1 cellular context compared by ENCODE assay signal in genomic region chr5:36870399-36871040, GRCh38.
TF ChIP-seq lines count a peak whose summit lies in the region.

No MANE protein-coding gene starts in this region.

TF ChIP-seq in K562, 482 proteins besides CTCF, POLR2A, EP300 and RAD21 (continued from another document and continues in another):
- TF ChIP-seq CHAMP1 (IDR thresholded peaks at IDR 0.05) (peak; percentile 97), GATA2 (CRISPR knock-in tag; IDR thresholded peaks at IDR 0.05) (no peak), ZNF644 (tag; IDR thresholded peaks at IDR 0.05; ENCODE audit: low read depth) (peak; percentile 66; the same call in 1 of the 2 replicates), ZNF277 (CRISPR knock-in tag; IDR thresholded peaks at IDR 0.05; ENCODE audit: borderline replicate concordance) (no peak), MYBL2 (IDR thresholded peaks at IDR 0.05; ENCODE audit: low read depth) (peak; percentile 65; the same call in 1 of the 2 replicates), MYBL2 (CRISPR knock-in tag; IDR thresholded peaks at IDR 0.05; ENCODE audit: borderline replicate concordance) (no peak), POLR2H (tag; IDR thresholded peaks at IDR 0.05; ENCODE audit: low read depth) (peak; percentile 67), ETV1 (tag; conservative IDR thresholded peaks at IDR 0.05; ENCODE audit: low read depth) (peak; percentile 70), ZNF561 (CRISPR knock-in tag; conservative IDR thresholded peaks at IDR 0.05) (no peak), ZBTB40 (IDR thresholded peaks at IDR 0.05) (0 out of 2 replicates have a peak, but pooled peaks have one; percentile 23), ZBTB40 (CRISPR knock-in tag; IDR thresholded peaks at IDR 0.05) (no peak), NONO (IDR thresholded peaks at IDR 0.05; ENCODE audit: low read depth in 2 of 2, low read length in 1 of 2) (0 out of 4 replicates have a peak, but pooled peaks of 1 of the 2 experiments have one; percentile 20), JUND (IDR thresholded peaks at IDR 0.05; ENCODE audit: borderline replicate concordance, low read depth, low read length) (0 out of 2 replicates have a peak, but pooled peaks have one; percentile 21), JUND (tag; IDR thresholded peaks at IDR 0.05; ENCODE audit: borderline replicate concordance, low read depth, low read length) (0 out of 3 replicates have a peak, but pooled peaks have one; percentile 38), POLR2B (IDR thresholded peaks at IDR 0.05; ENCODE audit: low read depth, partially characterized antibody) (peak; percentile 47), MXI1 (IDR thresholded peaks at IDR 0.05; ENCODE audit: low read depth, low read length) (no peak), RAD51 (IDR thresholded peaks at IDR 0.05; ENCODE audit: borderline replicate concordance, low read depth) (peak; percentile 39; the same call in 1 of the 2 replicates), GTF2A2 (tag; IDR thresholded peaks at IDR 0.05) (no peak), EP400 (IDR thresholded peaks at IDR 0.05) (peak; percentile 32), CHCHD3 (CRISPR knock-in tag; IDR thresholded peaks at IDR 0.05) (no peak), SPI1 (IDR thresholded peaks at IDR 0.05; ENCODE audit: borderline replicate concordance, low read depth, low read length) (peak; percentile 91), TBL1XR1 (IDR thresholded peaks at IDR 0.05; ENCODE audit: low read length in 2 of 2) (no peak), PBX2 (CRISPR knock-in tag; IDR thresholded peaks at IDR 0.05; ENCODE audit: low read depth) (no peak), PBX2 (tag; conservative IDR thresholded peaks at IDR 0.05; ENCODE audit: low read depth) (0 out of 2 replicates have a peak, but pooled peaks have one; percentile 9), RCOR1 (IDR thresholded peaks at IDR 0.05; ENCODE audit: borderline replicate concordance in 1 of 2, low read depth in 2 of 2, low read length in 2 of 2) (0 out of 4 replicates have a peak, but pooled peaks of 1 of the 2 experiments have one; percentile 20), PHF21A (IDR thresholded peaks at IDR 0.05; ENCODE audit: borderline replicate concordance, low read depth) (no peak), TEAD1 (CRISPR knock-in tag; IDR thresholded peaks at IDR 0.05) (peak in 1 of 2 experiments; percentile 59; a peak in 1 of 4 replicates), ZNF639 (CRISPR knock-in tag; conservative IDR thresholded peaks at IDR 0.05 in 1 of 2, IDR thresholded peaks at IDR 0.05 in 1 of 2) (peak in 1 of 2 experiments; percentile 49; a peak in 1 of 4 replicates), GABPA (tag; conservative IDR thresholded peaks at IDR 0.05; ENCODE audit: low read depth) (peak; percentile 71)
- TF ChIP-seq, protein P1, sequence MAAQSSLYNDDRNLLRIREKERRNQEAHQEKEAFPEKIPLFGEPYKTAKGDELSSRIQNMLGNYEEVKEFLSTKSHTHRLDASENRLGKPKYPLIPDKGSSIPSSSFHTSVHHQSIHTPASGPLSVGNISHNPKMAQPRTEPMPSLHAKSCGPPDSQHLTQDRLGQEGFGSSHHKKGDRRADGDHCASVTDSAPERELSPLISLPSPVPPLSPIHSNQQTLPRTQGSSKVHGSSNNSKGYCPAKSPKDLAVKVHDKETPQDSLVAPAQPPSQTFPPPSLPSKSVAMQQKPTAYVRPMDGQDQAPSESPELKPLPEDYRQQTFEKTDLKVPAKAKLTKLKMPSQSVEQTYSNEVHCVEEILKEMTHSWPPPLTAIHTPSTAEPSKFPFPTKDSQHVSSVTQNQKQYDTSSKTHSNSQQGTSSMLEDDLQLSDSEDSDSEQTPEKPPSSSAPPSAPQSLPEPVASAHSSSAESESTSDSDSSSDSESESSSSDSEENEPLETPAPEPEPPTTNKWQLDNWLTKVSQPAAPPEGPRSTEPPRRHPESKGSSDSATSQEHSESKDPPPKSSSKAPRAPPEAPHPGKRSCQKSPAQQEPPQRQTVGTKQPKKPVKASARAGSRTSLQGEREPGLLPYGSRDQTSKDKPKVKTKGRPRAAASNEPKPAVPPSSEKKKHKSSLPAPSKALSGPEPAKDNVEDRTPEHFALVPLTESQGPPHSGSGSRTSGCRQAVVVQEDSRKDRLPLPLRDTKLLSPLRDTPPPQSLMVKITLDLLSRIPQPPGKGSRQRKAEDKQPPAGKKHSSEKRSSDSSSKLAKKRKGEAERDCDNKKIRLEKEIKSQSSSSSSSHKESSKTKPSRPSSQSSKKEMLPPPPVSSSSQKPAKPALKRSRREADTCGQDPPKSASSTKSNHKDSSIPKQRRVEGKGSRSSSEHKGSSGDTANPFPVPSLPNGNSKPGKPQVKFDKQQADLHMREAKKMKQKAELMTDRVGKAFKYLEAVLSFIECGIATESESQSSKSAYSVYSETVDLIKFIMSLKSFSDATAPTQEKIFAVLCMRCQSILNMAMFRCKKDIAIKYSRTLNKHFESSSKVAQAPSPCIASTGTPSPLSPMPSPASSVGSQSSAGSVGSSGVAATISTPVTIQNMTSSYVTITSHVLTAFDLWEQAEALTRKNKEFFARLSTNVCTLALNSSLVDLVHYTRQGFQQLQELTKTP (IDR thresholded peaks at IDR 0.05; ENCODE audit: low read depth in 1 of 2, partially characterized antibody in 2 of 2): peak in 1 of 2 experiments; percentile 14
